Comparison of ENCODE assay signal across 8 cellular contexts in genomic region chr18:55477537-55478300, GRCh38.
A peak's percentile ranks its signal among the peaks of the same experiment; 100 is the strongest.
DNase-seq lines count a peak whose midpoint lies in the region; ATAC-seq and TF ChIP-seq lines count a peak whose summit lies in the region.

No MANE protein-coding gene starts in this region.

- POLR2A ChIA-PET in CD4-positive, alpha-beta T cell (lab: Charles Lee) = no interaction called here

- H3K9ac ChIP-seq in SU-DHL-6 (ENCODE audit: low read length) = no peak overlapping the region
- peak overlapping the region; percentile 8 to 45 for H3K9ac ChIP-seq in duodenal mucosa (ENCODE audit: low read depth in 1 of 2, low read length in 2 of 2)
- H3K9ac ChIP-seq in muscle layer of colon (ENCODE audit: low read length) = peak overlapping the region; percentile 68

- DNase-seq in CD4-positive, alpha-beta T cell = peak in 3 of 10 experiments; percentile 1 to 36 (median 7)
- DNase-seq in T-helper 9 cell (no peak), NCI-H510A treated with DMSO at 0.1 percent for 48 hours (lab: John Stamatoyannopoulos, UW) (no peak)

- H3K36me3 ChIP-seq in SU-DHL-6 (ENCODE audit: low read length) (no peaks in the 10 kb centered on the region), duodenal mucosa (ENCODE audit: control insufficient read depth in 1 of 2, insufficient read depth in 2 of 2, low read length in 2 of 2) (no peaks in the 10 kb centered on the region), muscle layer of colon (ENCODE audit: insufficient read depth, low read length) (no peaks in the 10 kb centered on the region)

- TF ChIP-seq CTCF in CD4-positive, alpha-beta T cell (IDR thresholded peaks at IDR 0.05) = no peak
- no peak for TF ChIP-seq CTCF in SU-DHL-6 (IDR thresholded peaks at IDR 0.05; ENCODE audit: insufficient read depth, low read length, poor library complexity, severe bottlenecking)

- no peaks in the 10 kb centered on the region for H3F3A ChIP-seq in SU-DHL-6 (ENCODE audit: insufficient read depth)

- H3K4me1 ChIP-seq in duodenal mucosa (ENCODE audit: control insufficient read depth in 1 of 2, insufficient read depth in 2 of 2, low read length in 2 of 2) (peaks cover 0 to 9% of the 10 kb centered on the region in 2 donors), muscle layer of colon (ENCODE audit: insufficient read depth, low read length) (peaks cover 16% of the 10 kb centered on the region)

- intact Hi-C loops in CD4-positive, alpha-beta T cell (cut with DNase I, micrococcal nuclease) = no loop called here

- ATAC-seq in CD4-positive, alpha-beta T cell (ENCODE audit: poor library complexity) = peak; percentile 52
- ATAC-seq in GM19043 (IDR thresholded peaks at IDR 0.05; ENCODE audit: low read depth, unreplicated experiment) = peak; percentile 85
- peak; percentile 93 for ATAC-seq in HG03354 (IDR thresholded peaks at IDR 0.05; ENCODE audit: poor library complexity, severe bottlenecking, unreplicated experiment)

- peak overlapping the region; percentile 94 for H3K4me3 Mint-ChIP-seq in CD4-positive, alpha-beta T cell

- peak overlapping the region; percentile 39 for H3K4me2 ChIP-seq in SU-DHL-6 (ENCODE audit: low read depth, low read length, poor library complexity, severe bottlenecking)

- H3K79me2 ChIP-seq in SU-DHL-6 (ENCODE audit: insufficient read depth, low read length) = no peaks in the 10 kb centered on the region

- peaks cover 24% of the 10 kb centered on the region for H3K4me1 Mint-ChIP-seq in CD4-positive, alpha-beta T cell (ENCODE audit: low read depth)

- H3K27ac Mint-ChIP-seq in CD4-positive, alpha-beta T cell = peak overlapping the region; percentile 76

- H3K27me3 Mint-ChIP-seq in CD4-positive, alpha-beta T cell = no peaks in the 10 kb centered on the region

- H3K27me3 ChIP-seq in CD4-positive, alpha-beta T cell (ENCODE audit: control insufficient read depth, insufficient read depth, low read length) = no peaks in the 10 kb centered on the region
- no peaks in the 10 kb centered on the region; the same call in 1 of the 2 replicates for H3K27me3 ChIP-seq in SU-DHL-6 (ENCODE audit: low read length)
- no peaks in the 10 kb centered on the region for H3K27me3 ChIP-seq in duodenal mucosa (ENCODE audit: control insufficient read depth in 1 of 2, insufficient read depth in 2 of 2, low read length in 2 of 2)
- no peaks in the 10 kb centered on the region for H3K27me3 ChIP-seq in muscle layer of colon (ENCODE audit: control insufficient read depth in 1 of 2, insufficient read depth in 2 of 2, low read length in 2 of 2)

- CTCF ChIA-PET in CD4-positive, alpha-beta T cell (lab: Charles Lee) = no interaction called here

- no peaks in the 10 kb centered on the region for H3K9me2 ChIP-seq in SU-DHL-6 (replicated peaks; ENCODE audit: insufficient read depth, low read length)

- H3K4me3 ChIP-seq in SU-DHL-6 (ENCODE audit: insufficient read depth, low read length, poor library complexity, severe bottlenecking) = no peak overlapping the region
- peak overlapping the region; percentile 67 to 71 for H3K4me3 ChIP-seq in duodenal mucosa (ENCODE audit: low read depth in 1 of 2, low read length in 2 of 2)
- peak overlapping the region; percentile 56 to 77 for H3K4me3 ChIP-seq in muscle layer of colon (ENCODE audit: low read depth in 1 of 2, low read length in 2 of 2)

- no peaks in the 10 kb centered on the region for H3K9me3 Mint-ChIP-seq in CD4-positive, alpha-beta T cell

- H2AFZ ChIP-seq in SU-DHL-6 (ENCODE audit: low read depth, low read length, severe bottlenecking) = peak overlapping the region; percentile 3

- no peaks in the 10 kb centered on the region for H4K20me1 ChIP-seq in SU-DHL-6 (ENCODE audit: low read depth, low read length)

- no peaks in the 10 kb centered on the region for H3K36me3 Mint-ChIP-seq in CD4-positive, alpha-beta T cell (ENCODE audit: low read depth)

- no peaks in the 10 kb centered on the region for H3K9me3 ChIP-seq in CD4-positive, alpha-beta T cell (ENCODE audit: control insufficient read depth, low read length)
- H3K9me3 ChIP-seq in SU-DHL-6 (ENCODE audit: insufficient read depth, low read length) (no peaks in the 10 kb centered on the region), duodenal mucosa (ENCODE audit: control insufficient read depth in 1 of 2, low read length in 2 of 2) (no peaks in the 10 kb centered on the region), muscle layer of colon (ENCODE audit: low read length) (no peaks in the 10 kb centered on the region)

- H3K27ac ChIP-seq in CD4-positive, alpha-beta T cell (ENCODE audit: low read depth, low read length) = no peak overlapping the region
- H3K27ac ChIP-seq in SU-DHL-6 (ENCODE audit: low read depth, low read length) = no peak overlapping the region
- H3K27ac ChIP-seq in duodenal mucosa (ENCODE audit: low read depth, low read length) = peak overlapping the region; percentile 55
- peak overlapping the region; percentile 71 for H3K27ac ChIP-seq in muscle layer of colon (ENCODE audit: low read depth, low read length)

Comparison
In these comparisons a context has a peak if more than half of its experiments do, and no peak if none do; other contexts are left out.
1. H3K27ac ChIP-seq: peak in duodenal mucosa (single experiment) and muscle layer of colon (single experiment); none in CD4-positive, alpha-beta T cell (single experiment) and SU-DHL-6 (single experiment).
2. Peak in every context shown above with its lines, with median percentiles within 50 percentile points of each other: ATAC-seq.